In the genomic region with DNA sequence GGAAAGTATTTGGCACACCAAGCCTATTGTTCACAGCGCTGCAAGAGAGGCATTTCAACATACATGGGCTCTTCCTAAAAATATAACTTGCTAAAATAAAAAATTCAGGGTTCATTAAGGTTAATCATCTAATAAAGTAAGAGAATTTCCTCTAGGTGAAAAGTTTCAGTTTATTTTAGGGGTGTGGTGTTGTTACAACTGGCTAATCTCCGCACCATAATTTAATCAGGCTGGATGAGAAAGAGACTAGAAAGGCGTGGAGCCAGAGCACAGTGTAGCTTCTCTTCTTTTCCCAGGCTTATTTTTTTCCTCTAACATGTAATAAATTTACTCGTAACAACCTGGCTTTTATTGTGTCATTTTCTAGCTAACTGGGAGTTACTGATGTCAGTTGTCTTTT, we compare ENCODE assay signal across 32 cellular contexts. TPM values are rescaled to one million over a fixed set of nuclear protein-coding genes. Genes with fewer than 3 reads are reported as not detected.
DNase-seq lines count a peak whose midpoint lies in the region; ATAC-seq, FAIRE-seq and TF ChIP-seq lines count a peak whose summit lies in the region.
"Had no signal": no experiment of that assay in that cellular context is flagged by ENCODE, and none has a peak within 500 bp of the region (broad histone marks: within the 10 kb centered on the region; RNA-seq: fewer than 3 reads in every experiment).

No MANE protein-coding gene starts in this region.

- peaks cover 23% of the 10 kb centered on the region for H3K36me3 Mint-ChIP-seq in HFFc6 (ENCODE audit: low read depth)
- H3K36me3 Mint-ChIP-seq: CD8-positive, alpha-beta T cell; immature natural killer cell; natural killer cell; stimulated activated effector memory CD8-positive, alpha-beta T cell treated with anti-CD3 and anti-CD28 coated beads, Interleukin-12 subunit alpha, Interleukin-12 subunit beta, amount 100 ng/mL, for 72 hours; WTC11 had no signal

- no peak overlapping the region for H2AFZ ChIP-seq in endothelial cell of umbilical vein (ENCODE audit: low read depth, low read length)

- no peaks in the 10 kb centered on the region for H3K79me2 ChIP-seq in endothelial cell of umbilical vein (ENCODE audit: control insufficient read depth, insufficient read depth, low read length)

- DNase-seq in HFFc6: no peak
- DNase-seq in endothelial cell of umbilical vein (ENCODE audit: low read depth, low spot score): peak; percentile 43
- no peak for DNase-seq in middle frontal gyrus (ENCODE audit: extremely low spot score, low spot score)
- DNase-seq in NCI-H2171 (lab: John Stamatoyannopoulos, UW): no peak
- DNase-seq: activated CD4-positive, alpha-beta T cell treated with anti-CD3 and anti-CD28 coated beads, Interleukin-2, amount 10 ng/mL, durations not matched to agents 7 days and 5 days; activated naive CD4-positive, alpha-beta T cell treated with Interleukin-2 at 50 U/mL for 16 hours; adrenal gland; brain microvascular endothelial cell; CD8-positive, alpha-beta T cell; DMS 273 treated with DMSO at 0.1 percent for 48 hours; effector CD8-positive, alpha-beta T cell; foreskin melanocyte; hypothalamus; immature natural killer cell; left ventricle myocardium superior; natural killer cell; NCI-H1092 treated with DMSO at 0.1 percent for 48 hours; NCI-H187; NCI-H526 treated with DMSO at 0.1 percent for 48 hours; SJCRH30; stimulated activated CD4-positive, alpha-beta T cell treated with anti-CD3 and anti-CD28 coated beads, Interleukin-12 subunit alpha, Interleukin-12 subunit beta, amount 100 ng/mL, for 4 hours; stimulated activated CD4-positive, alpha-beta T cell treated with anti-CD3 and anti-CD28 coated beads, Interleukin-4, amount 100 ng/mL, for 24 hours had no signal

- no peaks in the 10 kb centered on the region; the same call in none of the 2 replicates for H3K27me3 Mint-ChIP-seq in HFFc6 (ENCODE audit: insufficient read depth)
- H3K27me3 Mint-ChIP-seq: activated CD4-positive, alpha-beta T cell treated with anti-CD3 and anti-CD28 coated beads, Interleukin-2, amount 10 ng/mL, durations not matched to agents 7 days and 5 days had no signal

- CTCF ChIA-PET in endothelial cell of umbilical vein (lab: Charles Lee): interaction anchor here (1.0 to 1.5 kb wide), 4 partner anchors 9 to 167 kb away, joined by 3 to 4 read pairs (median 3); no protein-coding TSS in a partner anchor

- no peak overlapping the region for H3K4me3 ChIP-seq in endothelial cell of umbilical vein (replicated peaks in 1 of 3; ENCODE audit: insufficient read depth in 1 of 3, low read depth in 1 of 3, low read length in 3 of 3)
- no peak overlapping the region for H3K4me3 ChIP-seq in muscle layer of duodenum (ENCODE audit: low read depth in 1 of 2, low read length in 2 of 2)
- no peak overlapping the region for H3K4me3 ChIP-seq in stomach smooth muscle (ENCODE audit: low read length in 2 of 2)
- H3K4me3 ChIP-seq: adrenal gland, SJCRH30, suprapubic skin had no signal

- peaks cover 67% of the 10 kb centered on the region for H3K4me1 Mint-ChIP-seq in HFFc6 (ENCODE audit: low read depth)

- BruUV-seq in endothelial cell of umbilical vein (replicated peaks; lab: Mats Ljungman, UMichigan): no TSS peak

- ATAC-seq in GM21825 (IDR thresholded peaks at IDR 0.05; ENCODE audit: unreplicated experiment) (no peak), GM18517 (IDR thresholded peaks at IDR 0.05; ENCODE audit: unreplicated experiment) (no peak)
- ATAC-seq: CD8-positive, alpha-beta T cell; left ventricle myocardium superior; natural killer cell; Panc1; stimulated activated effector memory CD8-positive, alpha-beta T cell treated with anti-CD3 and anti-CD28 coated beads, Interleukin-12 subunit alpha, Interleukin-12 subunit beta, amount 100 ng/mL, for 72 hours; WTC11 had no signal

- H3K9ac ChIP-seq in endothelial cell of umbilical vein (replicated peaks; ENCODE audit: extremely low read depth, insufficient read depth, low read length): no peak overlapping the region
- H3K9ac ChIP-seq in stomach smooth muscle (ENCODE audit: low read length in 2 of 2): peak overlapping the region in 1 of 2 donors; percentile 81

- no peaks in the 10 kb centered on the region for H3K9me1 ChIP-seq in endothelial cell of umbilical vein (replicated peaks; ENCODE audit: control insufficient read depth, extremely low read depth, insufficient read depth, low read length)

- TF ChIP-seq CTCF in HFFc6 (IDR thresholded peaks at IDR 0.05) (no peak), endothelial cell of umbilical vein (IDR thresholded peaks at IDR 0.05; ENCODE audit: extremely low read depth in 1 of 2, insufficient read depth in 1 of 2, low read depth in 1 of 2, low read length in 2 of 2) (no peak)

- H3K36me3 ChIP-seq in endothelial cell of umbilical vein (ENCODE audit: control insufficient read depth in 2 of 2, extremely low read depth in 1 of 2, insufficient read depth in 2 of 2, low read length in 2 of 2) (no peaks in the 10 kb centered on the region), muscle layer of duodenum (ENCODE audit: control insufficient read depth in 1 of 2, insufficient read depth in 2 of 2, low read length in 2 of 2) (no peaks in the 10 kb centered on the region), stomach smooth muscle (ENCODE audit: control insufficient read depth in 2 of 2, insufficient read depth in 2 of 2, low read length in 2 of 2) (peaks cover 0 to 5% of the 10 kb centered on the region in 2 donors)
- H3K36me3 ChIP-seq: adrenal gland, brain microvascular endothelial cell, SJCRH30, suprapubic skin had no signal

- intact Hi-C loops in endothelial cell of umbilical vein (cut with micrococcal nuclease): no loop called here

- dilution Hi-C loops in endothelial cell of umbilical vein (cut with MboI; ENCODE audit: extremely low pct_ligation_motif_present, low sequenced_read_pairs): no loop called here

- TF ChIP-seq POLR2A in endothelial cell of umbilical vein (IDR thresholded peaks at IDR 0.05; ENCODE audit: low read depth, low read length): no peak

- H3K27ac Mint-ChIP-seq in HFFc6: peak overlapping the region; percentile 90
- H3K27ac Mint-ChIP-seq: activated CD4-positive, alpha-beta T cell treated with anti-CD3 and anti-CD28 coated beads, Interleukin-2, amount 10 ng/mL, durations not matched to agents 7 days and 5 days; CD8-positive, alpha-beta T cell; immature natural killer cell; natural killer cell; WTC11 had no signal

- no peak overlapping the region for H3K4me3 Mint-ChIP-seq in HFFc6
- H3K4me3 Mint-ChIP-seq: activated CD4-positive, alpha-beta T cell treated with anti-CD3 and anti-CD28 coated beads, Interleukin-2, amount 10 ng/mL, durations not matched to agents 7 days and 5 days; CD8-positive, alpha-beta T cell; immature natural killer cell; natural killer cell; stimulated activated effector memory CD8-positive, alpha-beta T cell treated with anti-CD3 and anti-CD28 coated beads, Interleukin-12 subunit alpha, Interleukin-12 subunit beta, amount 100 ng/mL, for 72 hours; WTC11 had no signal

- no peak overlapping the region for H3K27ac ChIP-seq in endothelial cell of umbilical vein (ENCODE audit: insufficient read depth, low read depth, low read length)
- peak overlapping the region; percentile 73 for H3K27ac ChIP-seq in muscle layer of duodenum (ENCODE audit: low read length)
- peak overlapping the region; percentile 83 for H3K27ac ChIP-seq in stomach smooth muscle (ENCODE audit: low read length)
- H3K27ac ChIP-seq: adrenal gland, brain microvascular endothelial cell, SJCRH30 had no signal

- H3K4me2 ChIP-seq in endothelial cell of umbilical vein (ENCODE audit: insufficient read depth, low read length): no peak overlapping the region

- POLR2A ChIA-PET in endothelial cell of umbilical vein (lab: Charles Lee): no interaction called here

- H3K4me1 ChIP-seq in endothelial cell of umbilical vein (ENCODE audit: control insufficient read depth, extremely low read depth, insufficient read depth, low read length) (peaks cover 26% of the 10 kb centered on the region), muscle layer of duodenum (ENCODE audit: control insufficient read depth in 1 of 2, insufficient read depth in 2 of 2, low read length in 2 of 2) (peaks cover 11 to 31% of the 10 kb centered on the region in 2 donors), stomach smooth muscle (ENCODE audit: control insufficient read depth, insufficient read depth, low read length) (peaks cover 33% of the 10 kb centered on the region)

- no peaks in the 10 kb centered on the region for H3K9me3 ChIP-seq in endothelial cell of umbilical vein (replicated peaks; ENCODE audit: control insufficient read depth, insufficient read depth, low read length)
- H3K9me3 ChIP-seq in muscle layer of duodenum (ENCODE audit: control insufficient read depth in 1 of 2, low read length in 2 of 2): no peaks in the 10 kb centered on the region
- H3K9me3 ChIP-seq in stomach smooth muscle (ENCODE audit: control insufficient read depth in 2 of 2, low read length in 2 of 2): no peaks in the 10 kb centered on the region
- H3K9me3 ChIP-seq: adrenal gland, SJCRH30, suprapubic skin had no signal

- FAIRE-seq in endothelial cell of umbilical vein (lab: Jason Lieb, UNC): no peak
- FAIRE-seq: GM12892, H54 had no signal

- H3K9me3 Mint-ChIP-seq in HFFc6: no peaks in the 10 kb centered on the region
- H3K9me3 Mint-ChIP-seq: activated CD4-positive, alpha-beta T cell treated with anti-CD3 and anti-CD28 coated beads, Interleukin-2, amount 10 ng/mL, durations not matched to agents 7 days and 5 days; CD8-positive, alpha-beta T cell; immature natural killer cell; natural killer cell; stimulated activated effector memory CD8-positive, alpha-beta T cell treated with anti-CD3 and anti-CD28 coated beads, Interleukin-12 subunit alpha, Interleukin-12 subunit beta, amount 100 ng/mL, for 72 hours; WTC11 had no signal

- H4K20me1 ChIP-seq in endothelial cell of umbilical vein (replicated peaks; ENCODE audit: control insufficient read depth, extremely low read depth, insufficient read depth, low read length): no peaks in the 10 kb centered on the region

- H3K27me3 ChIP-seq in endothelial cell of umbilical vein (ENCODE audit: control insufficient read depth in 2 of 2, insufficient read depth in 2 of 2, low read length in 2 of 2) (no peaks in the 10 kb centered on the region), muscle layer of duodenum (ENCODE audit: low read depth, low read length) (no peaks in the 10 kb centered on the region), stomach smooth muscle (ENCODE audit: control insufficient read depth in 1 of 2, insufficient read depth in 2 of 2, low read length in 2 of 2) (no peaks in the 10 kb centered on the region)
- H3K27me3 ChIP-seq: adrenal gland, brain microvascular endothelial cell, SJCRH30, suprapubic skin had no signal

RNA-seq across cellular contexts. Expression of a gene that starts 47.9 kb away (rescaled TPM):
- total RNA-seq in HFFc6 (2021; fragmentation: NEBNext Ultra II Directional; extraction: Animal tissue kit (Norgen Biotek cat#: 25700)): 100 to 1,000 TPM; 409 to 808 (median 455) TPM
- total RNA-seq in endothelial cell of umbilical vein: 59.4 and 73.2 TPM in 2 replicates
- 48.1 and 50.6 TPM in 2 replicates for polyA plus RNA-seq in endothelial cell of umbilical vein
- polyA plus RNA-seq in endothelial cell of umbilical vein (2011; cell fraction: cytosol; rRNA removed): 58.2 and 63.5 TPM in 2 replicates
- 89.8 and 89.9 TPM in 2 replicates for polyA plus RNA-seq in endothelial cell of umbilical vein (2011; cell fraction: nucleus; rRNA removed)
- polyA plus RNA-seq in endothelial cell of umbilical vein (2012): 57.6 and 72.4 TPM in 2 replicates
- 71.9 and 75.7 TPM in 2 replicates for polyA minus RNA-seq in endothelial cell of umbilical vein
- polyA minus RNA-seq in endothelial cell of umbilical vein (2011; cell fraction: cytosol; rRNA and poly(A)+ RNA removed): 46.4 TPM
- polyA minus RNA-seq in endothelial cell of umbilical vein (2011; cell fraction: nucleus; rRNA and poly(A)+ RNA removed): 27.7 and 37.5 TPM in 2 replicates

RNA-seq across cellular contexts. Expression of a gene that starts 56.0 kb away (rescaled TPM):
- total RNA-seq in HFFc6 (2021; fragmentation: NEBNext Ultra II Directional; extraction: Animal tissue kit (Norgen Biotek cat#: 25700)): 10 to 100 TPM; 26.9 to 30.5 (median 28.7) TPM
- 20.0 and 22.8 TPM in 2 replicates for total RNA-seq in endothelial cell of umbilical vein
- 5.6 and 6.5 TPM in 2 replicates for polyA plus RNA-seq in endothelial cell of umbilical vein
- 11.1 TPM in 2 replicates for polyA plus RNA-seq in endothelial cell of umbilical vein (2011; cell fraction: cytosol; rRNA removed)
- 17.7 and 18.9 TPM in 2 replicates for polyA plus RNA-seq in endothelial cell of umbilical vein (2011; cell fraction: nucleus; rRNA removed)
- polyA plus RNA-seq in endothelial cell of umbilical vein (2012): 24.5 and 27.5 TPM in 2 replicates
- polyA minus RNA-seq in endothelial cell of umbilical vein: 12.9 and 15.3 TPM in 2 replicates
- 9.1 TPM for polyA minus RNA-seq in endothelial cell of umbilical vein (2011; cell fraction: cytosol; rRNA and poly(A)+ RNA removed)
- 13.7 and 21.1 TPM in 2 replicates for polyA minus RNA-seq in endothelial cell of umbilical vein (2011; cell fraction: nucleus; rRNA and poly(A)+ RNA removed)
